8 cellular contexts compared by ENCODE assay signal in the genomic region with DNA sequence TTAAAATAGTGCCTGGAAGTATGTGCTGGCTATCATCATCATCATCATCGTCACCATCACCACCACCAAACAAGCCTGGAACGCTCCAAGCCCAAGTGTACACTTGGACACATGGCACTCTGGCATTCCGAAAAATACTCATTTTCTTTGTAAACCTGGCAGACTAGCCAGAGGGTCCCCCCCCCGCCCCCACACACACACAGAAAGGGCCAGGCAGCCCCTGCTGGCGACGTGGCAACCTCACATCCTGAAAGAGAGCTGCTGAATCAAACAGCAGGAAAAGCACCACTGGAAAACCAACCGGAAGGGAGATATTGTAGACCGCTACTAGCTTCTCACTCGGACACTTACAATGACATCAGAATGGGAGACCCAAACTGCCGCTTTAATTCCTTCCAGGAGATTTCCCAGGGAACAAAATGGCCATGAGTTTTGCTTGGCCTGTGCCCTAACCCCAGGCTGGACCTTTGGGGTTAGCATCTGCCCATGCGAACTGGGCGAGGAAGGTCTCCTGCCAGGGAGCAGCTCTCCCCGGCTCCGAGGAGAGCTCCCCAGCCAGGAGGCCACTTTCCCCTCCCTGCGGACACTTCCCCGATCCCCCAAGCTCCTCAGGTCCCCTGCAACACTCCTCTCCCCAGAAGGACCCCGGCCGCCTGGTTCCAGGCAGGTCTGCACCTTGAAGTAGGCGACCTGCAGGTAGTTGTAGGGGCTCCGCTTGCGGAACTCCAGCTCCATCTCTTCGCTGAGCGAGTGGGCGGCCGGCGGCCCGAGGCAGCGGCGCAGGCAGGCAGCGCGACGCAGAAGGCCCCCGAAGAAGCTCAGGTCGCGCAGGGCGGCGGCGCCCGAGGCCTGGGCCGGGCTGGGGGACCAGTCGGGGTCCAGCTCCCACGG. TPM values are rescaled to one million over a fixed set of nuclear protein-coding genes. Genes with fewer than 3 reads are reported as not detected.
DNase-seq lines count a peak whose midpoint lies in the region; ATAC-seq and TF ChIP-seq lines count a peak whose summit lies in the region.

No MANE protein-coding gene starts in this region.

- peaks cover 3% of the 10 kb centered on the region for H3K36me3 Mint-ChIP-seq in memory B cell

- peak; percentile 66 for TF ChIP-seq CTCF in cardiac muscle cell (IDR thresholded peaks at IDR 0.05; ENCODE audit: low read depth, low read length)
- TF ChIP-seq CTCF in dorsolateral prefrontal cortex (IDR thresholded peaks at IDR 0.05 in 54 of 56, conservative IDR thresholded peaks at IDR 0.05 in 2 of 56; ENCODE audit: low read depth in 1 of 56, partially characterized antibody in 56 of 56), result peak in 32 of 56 donors; percentile 8 to 54 (median 25)

- H3K9me3 Mint-ChIP-seq in memory B cell, result no peaks in the 10 kb centered on the region

- ATAC-seq in Right ventricle myocardium inferior (no peak), HG02852 (IDR thresholded peaks at IDR 0.05; ENCODE audit: unreplicated experiment) (peak; percentile 25), memory B cell (ENCODE audit: low read depth) (peak; percentile 3)

- H3K4me3 Mint-ChIP-seq in memory B cell, result no peak overlapping the region

- H3K27ac ChIP-seq in cardiac muscle cell (peak overlapping the region; percentile 65), dorsolateral prefrontal cortex (peak overlapping the region; percentile 23 to 95 (median 85))

- peak overlapping the region; percentile 58 for H3K4me3 ChIP-seq in cardiac muscle cell
- H3K4me3 ChIP-seq in dorsolateral prefrontal cortex, result peak overlapping the region; percentile 75 to 100 (median 96)

- intact Hi-C loops in Right ventricle myocardium inferior (cut with DNase I), result loop anchor here (2.0 kb wide), 1 partner anchor 51 kb away; a partner anchor contains a TSS
- intact Hi-C loops in dorsolateral prefrontal cortex (cut with DNase I), result loop anchor here (2.0 to 5.0 kb wide), 7 partner anchors 51 to 429 kb away; a partner anchor contains a TSS

- H3K9me3 ChIP-seq in cardiac muscle cell (ENCODE audit: low read depth), result no peaks in the 10 kb centered on the region

- H3K36me3 ChIP-seq in cardiac muscle cell, result peaks cover 11% of the 10 kb centered on the region

- H3K27me3 ChIP-seq in cardiac muscle cell, result no peaks in the 10 kb centered on the region
- H3K27me3 ChIP-seq in dorsolateral prefrontal cortex, result no peaks in the 10 kb centered on the region

- peaks cover 10% of the 10 kb centered on the region for H3K4me1 Mint-ChIP-seq in memory B cell

- H3K4me1 ChIP-seq in cardiac muscle cell (ENCODE audit: low read depth), result peaks cover 17% of the 10 kb centered on the region

- no peak overlapping the region for H3K27ac Mint-ChIP-seq in memory B cell

- H3K27me3 Mint-ChIP-seq in memory B cell, result no peaks in the 10 kb centered on the region

- DNase-seq in cardiac muscle cell (ENCODE audit: low read depth in 1 of 2, low spot score in 1 of 2), result peak; percentile 69 to 87
- no peak for DNase-seq in Right ventricle myocardium inferior (ENCODE audit: missing footprints)
- peak; percentile 67 for DNase-seq in NCI-H1105 treated with DMSO at 0.1 percent for 48 hours (lab: John Stamatoyannopoulos, UW)
- DNase-seq in UCSD-AML1 (lab: John Stamatoyannopoulos, UW; ENCODE audit: unreplicated experiment), result peak; percentile 63
- DNase-seq in dorsolateral prefrontal cortex, result peak in 5 of 10 donors; percentile 26 to 65 (median 50)
- peak in 1 of 2 donors; percentile 24 for DNase-seq in memory B cell (ENCODE audit: low spot score in 2 of 2)
- peak; percentile 41 to 47 for DNase-seq in stimulated activated CD8-positive, alpha-beta memory T cell treated with anti-CD3 and anti-CD28 coated beads, Interleukin-2, amount 100 ng/mL, for 48 hours (ENCODE audit: low read depth in 2 of 2)

RNA-seq across cellular contexts. Expression of a gene that starts 0.8 kb away (rescaled TPM):
- total RNA-seq in cardiac muscle cell (56.6 and 65.4 TPM in 2 replicates), Right ventricle myocardium inferior (9.3 TPM), dorsolateral prefrontal cortex (10 to 100 TPM; 13.8 to 34.7 (median 21.9) TPM)
- polyA plus RNA-seq in cardiac muscle cell, result 56.1 TPM in 2 replicates

RNA-seq across cellular contexts. Expression of a gene that starts 1.0 kb away (rescaled TPM):
- total RNA-seq in cardiac muscle cell, result 4.5 and 7.3 TPM in 2 replicates
- polyA plus RNA-seq in cardiac muscle cell, result 18.5 and 22.1 TPM in 2 replicates
- 8.7 TPM for total RNA-seq in Right ventricle myocardium inferior
- total RNA-seq in dorsolateral prefrontal cortex, result 10 to 100 TPM in 68 of 120 experiments, 1 to 10 TPM in 52; 5.1 to 19.5 (median 10.6) TPM

RNA-seq across cellular contexts. Expression of a gene that starts 18.7 kb away (rescaled TPM):
- 0.21 and 0.69 TPM in 2 replicates for total RNA-seq in cardiac muscle cell
- polyA plus RNA-seq in cardiac muscle cell, result 0.35 and 0.99 TPM in 2 replicates
- not detected for total RNA-seq in Right ventricle myocardium inferior
- total RNA-seq in dorsolateral prefrontal cortex, result 1 to 10 TPM in 21 of 120 experiments, under 1 TPM in 80, not detected in 19; 0.14 to 2.3 (median 0.55) TPM

RNA-seq across cellular contexts. Expression of a gene that starts 26.0 kb away (rescaled TPM):
- 9.2 and 12.9 TPM in 2 replicates for total RNA-seq in cardiac muscle cell
- 4.3 and 5.6 TPM in 2 replicates for polyA plus RNA-seq in cardiac muscle cell
- not detected for total RNA-seq in Right ventricle myocardium inferior
- under 1 TPM in 2 of 120 experiments, not detected in 118; 0.23 to 0.35 TPM for total RNA-seq in dorsolateral prefrontal cortex

RNA-seq across cellular contexts. Expression of a gene that starts 50.8 kb away (rescaled TPM):
- 9.2 and 9.5 TPM in 2 replicates for total RNA-seq in cardiac muscle cell
- 4.1 and 5.7 TPM in 2 replicates for polyA plus RNA-seq in cardiac muscle cell
- 2.7 TPM for total RNA-seq in Right ventricle myocardium inferior
- total RNA-seq in dorsolateral prefrontal cortex, result 10 to 100 TPM in 64 of 120 experiments, 1 to 10 TPM in 56; 5.9 to 20.1 (median 10.3) TPM
